ENCODE assay signal across 22 cellular contexts in the genomic region with DNA sequence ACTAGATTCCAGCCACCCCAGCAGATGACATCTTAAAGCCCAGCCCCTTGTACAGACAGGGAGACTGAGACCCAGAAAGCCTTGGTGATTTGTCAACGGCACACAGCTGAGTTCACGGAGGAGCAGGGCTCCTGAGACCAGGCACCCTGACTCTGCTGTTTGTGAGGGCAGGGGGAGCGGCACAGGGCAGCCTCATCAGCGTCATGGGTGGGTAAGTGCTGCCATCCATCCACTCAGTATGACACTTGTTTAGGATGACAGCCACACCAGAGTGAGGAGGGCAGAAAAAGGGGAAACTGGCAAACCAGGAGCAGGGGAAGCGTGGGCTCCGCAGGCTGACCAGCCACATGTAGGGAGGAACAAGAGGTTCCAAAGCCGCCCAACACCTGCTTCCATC. TPM values are rescaled to one million over a fixed set of nuclear protein-coding genes. Genes with fewer than 3 reads are reported as not detected.
DNase-seq lines count a peak whose midpoint lies in the region; ATAC-seq, FAIRE-seq and TF ChIP-seq lines count a peak whose summit lies in the region.
"Had no signal": no experiment of that assay in that cellular context is flagged by ENCODE, and none has a peak within 500 bp of the region (broad histone marks: within the 10 kb centered on the region; RNA-seq: fewer than 3 reads in every experiment).

No MANE protein-coding gene starts in this region.

- no peak overlapping the region for H3K4me3 Mint-ChIP-seq in GM23338
- H3K4me3 Mint-ChIP-seq in activated naive CD8-positive, alpha-beta T cell treated with anti-CD3 and anti-CD28 coated beads for 36 hours = no peak overlapping the region
- H3K4me3 Mint-ChIP-seq: activated CD8-positive, alpha-beta T cell treated with anti-CD3 and anti-CD28 coated beads, Interleukin-2, amount 10 ng/mL, durations not matched to agents 7 days and 5 days; activated naive CD8-positive, alpha-beta T cell; activated T-cell treated with anti-CD3 and anti-CD28 coated beads, Interleukin-2, amount 50 U/mL, for 4 hours; dendritic cell treated with granulocyte-macrophage colony-stimulating factor and Interleukin-4, amounts not matched to agents 40 ng/mL and 50 ng/mL, for 4 days had no signal

- peaks cover 65% of the 10 kb centered on the region for H3K4me1 Mint-ChIP-seq in GM23338
- H3K4me1 Mint-ChIP-seq in activated naive CD8-positive, alpha-beta T cell treated with anti-CD3 and anti-CD28 coated beads for 36 hours = no peaks in the 10 kb centered on the region

- no peak for TF ChIP-seq CTCF in GM23338 (conservative IDR thresholded peaks at IDR 0.05; ENCODE audit: low read depth in 2 of 2)
- TF ChIP-seq CTCF in stomach (IDR thresholded peaks at IDR 0.05) = no peak
- no peak for TF ChIP-seq CTCF in ascending aorta (IDR thresholded peaks at IDR 0.05)

- H3K36me3 ChIP-seq in GM23338 (ENCODE audit: insufficient read depth) = peaks cover 5% of the 10 kb centered on the region; the same call in 1 of the 2 replicates
- no peaks in the 10 kb centered on the region for H3K36me3 ChIP-seq in stomach
- H3K36me3 ChIP-seq in ascending aorta = no peaks in the 10 kb centered on the region
- H3K36me3 ChIP-seq: neutrophil had no signal

- H3K27ac Mint-ChIP-seq in GM23338 = no peak overlapping the region
- peak overlapping the region; percentile 42 for H3K27ac Mint-ChIP-seq in activated naive CD8-positive, alpha-beta T cell treated with anti-CD3 and anti-CD28 coated beads for 36 hours
- H3K27ac Mint-ChIP-seq: activated naive CD8-positive, alpha-beta T cell; dendritic cell treated with granulocyte-macrophage colony-stimulating factor and Interleukin-4, amounts not matched to agents 40 ng/mL and 50 ng/mL, for 4 days had no signal

- no peak overlapping the region for H2AFZ ChIP-seq in GM23338
- H2AFZ ChIP-seq: PC-9 had no signal

- no peak for DNase-seq in GM23338 (ENCODE audit: low spot score)
- DNase-seq in activated naive CD8-positive, alpha-beta T cell treated with anti-CD3 and anti-CD28 coated beads for 36 hours = no peak
- no peak for DNase-seq in stomach
- DNase-seq in ascending aorta (ENCODE audit: low spot score in 2 of 2) = no peak
- no peak for DNase-seq in RCC 7860 (ENCODE audit: low spot score)
- DNase-seq in GM03348 (ENCODE audit: low spot score) = no peak
- DNase-seq: activated CD8-positive, alpha-beta T cell treated with anti-CD3 and anti-CD28 coated beads, Interleukin-2, amount 10 ng/mL, durations not matched to agents 7 days and 5 days; activated T-cell treated with anti-CD3 and anti-CD28 coated beads, Interleukin-2, amount 50 U/mL, for 4 hours; DND-41; foreskin melanocyte; left colon; NCI-H1417; NCI-H774; PC-9; retina; stimulated activated CD4-positive, alpha-beta T cell treated with anti-CD3 and anti-CD28 coated beads, Interleukin-15, amount 100 ng/mL, for 24 hours; T-helper 2 cell had no signal

- 61 to 95% (median 90%) methylated on average over 6 to 7 of the region's 7 CpGs for WGBS in stomach, 5 donors

- H4K20me1 ChIP-seq in GM23338 (replicated peaks; ENCODE audit: insufficient read depth) = peaks cover 89% of the 10 kb centered on the region

- H3K79me2 ChIP-seq in GM23338 (replicated peaks; ENCODE audit: insufficient read depth) = peaks cover 99% of the 10 kb centered on the region

- H3F3A ChIP-seq in GM23338 (replicated peaks; ENCODE audit: low read depth) = peaks cover 31% of the 10 kb centered on the region

- no peak overlapping the region for H3K4me2 ChIP-seq in GM23338
- H3K4me2 ChIP-seq: PC-9 had no signal

- ATAC-seq in GM23338 = no peak
- ATAC-seq in GM21423 (IDR thresholded peaks at IDR 0.05; ENCODE audit: unreplicated experiment) = no peak
- ATAC-seq: activated CD8-positive, alpha-beta T cell treated with anti-CD3 and anti-CD28 coated beads, Interleukin-2, amount 10 ng/mL, durations not matched to agents 7 days and 5 days; activated T-cell treated with anti-CD3 and anti-CD28 coated beads, Interleukin-2, amount 50 U/mL, for 4 hours; left colon had no signal

- no peak for FAIRE-seq in RCC 7860 (lab: Jason Lieb, UNC)

- H3K27ac ChIP-seq in GM23338 (ENCODE audit: low read depth) = peak overlapping the region; percentile 80
- H3K27ac ChIP-seq in layer of hippocampus (ENCODE audit: low read depth, low read length) = peak overlapping the region; percentile 30
- H3K27ac ChIP-seq in stomach = peak overlapping the region in 3 of 5 donors; percentile 29 to 67 (median 39)
- no peak overlapping the region for H3K27ac ChIP-seq in ascending aorta
- H3K27ac ChIP-seq: neutrophil, PC-9 had no signal

- H3K27me3 ChIP-seq in GM23338 (ENCODE audit: insufficient read depth) (no peaks in the 10 kb centered on the region), layer of hippocampus (ENCODE audit: control insufficient read depth, insufficient read depth, low read length) (no peaks in the 10 kb centered on the region), stomach (no peaks in the 10 kb centered on the region), ascending aorta (no peaks in the 10 kb centered on the region)

- no peaks in the 10 kb centered on the region for H3K9me2 ChIP-seq in GM23338 (ENCODE audit: insufficient read depth)

- H3K27me3 Mint-ChIP-seq in GM23338 (ENCODE audit: insufficient read depth, low read depth, poor library complexity) = peaks cover 15% of the 10 kb centered on the region
- H3K27me3 Mint-ChIP-seq in activated naive CD8-positive, alpha-beta T cell treated with anti-CD3 and anti-CD28 coated beads for 36 hours = no peaks in the 10 kb centered on the region
- H3K27me3 Mint-ChIP-seq: activated naive CD8-positive, alpha-beta T cell had no signal

- no peak for TF ChIP-seq POLR2A in stomach (IDR thresholded peaks at IDR 0.05)

- no peaks in the 10 kb centered on the region for H3K9me3 Mint-ChIP-seq in GM23338
- no peaks in the 10 kb centered on the region for H3K9me3 Mint-ChIP-seq in activated naive CD8-positive, alpha-beta T cell treated with anti-CD3 and anti-CD28 coated beads for 36 hours
- H3K9me3 Mint-ChIP-seq: activated T-cell treated with anti-CD3 and anti-CD28 coated beads, Interleukin-2, amount 50 U/mL, for 4 hours; dendritic cell treated with granulocyte-macrophage colony-stimulating factor and Interleukin-4, amounts not matched to agents 40 ng/mL and 50 ng/mL, for 4 days had no signal

- no peaks in the 10 kb centered on the region for H3K9me3 ChIP-seq in stomach
- H3K9me3 ChIP-seq in ascending aorta = no peaks in the 10 kb centered on the region
- H3K9me3 ChIP-seq: neutrophil had no signal

- intact Hi-C loops in stomach (cut with DNase I; ENCODE audit: low total_unique reads) = no loop called here
- intact Hi-C loops in ascending aorta (cut with DNase I) = no loop called here

- H3K4me1 ChIP-seq in GM23338 (ENCODE audit: insufficient read depth) (peaks cover 40% of the 10 kb centered on the region), stomach (peaks cover 0 to 33% (median 5%) of the 10 kb centered on the region in 4 donors), ascending aorta (no peaks in the 10 kb centered on the region)

- H3K4me3 ChIP-seq in GM23338 (no peak overlapping the region), stomach (no peak overlapping the region), ascending aorta (no peak overlapping the region)
- H3K4me3 ChIP-seq: PC-9 had no signal

- peaks cover 66% of the 10 kb centered on the region for H3K36me3 Mint-ChIP-seq in GM23338 (ENCODE audit: low read depth)
- H3K36me3 Mint-ChIP-seq in activated naive CD8-positive, alpha-beta T cell treated with anti-CD3 and anti-CD28 coated beads for 36 hours = no peaks in the 10 kb centered on the region
- H3K36me3 Mint-ChIP-seq: activated naive CD8-positive, alpha-beta T cell had no signal

- TF ChIP-seq EP300 in stomach (IDR thresholded peaks at IDR 0.05) = no peak

TF ChIP-seq in GM23338, 12 proteins besides CTCF, POLR2A, EP300 and RAD21:
- TF ChIP-seq JUNB (IDR thresholded peaks at IDR 0.05; ENCODE audit: unreplicated experiment) = no peak
- no peak for TF ChIP-seq STAT1 (IDR thresholded peaks at IDR 0.05; ENCODE audit: unreplicated experiment)

RNA-seq across cellular contexts. Expression of a gene that starts 20.0 kb away (rescaled TPM):
- total RNA-seq in GM23338 (2014; rRNA removed; shearing (Covaris generic)) = 36.9 and 53.3 TPM in 2 replicates
- polyA plus RNA-seq in GM23338 (2016; fragmentation: Nextera tagmentation; extraction: Ambion mirVana) (171 and 179 TPM in 2 replicates), stomach (10 to 100 TPM in 2 of 3 donors, 1 to 10 TPM in 1; 9.5 to 18.8 (median 17.0) TPM)
- not detected for total RNA-seq in activated naive CD8-positive, alpha-beta T cell treated with anti-CD3 and anti-CD28 coated beads for 36 hours
- total RNA-seq in stomach (10 to 100 TPM in 1 of 5 donors, 1 to 10 TPM in 4; 2.3 to 38.8 (median 8.7) TPM), ascending aorta (not detected)
- total RNA-seq: activated CD8-positive, alpha-beta T cell treated with anti-CD3 and anti-CD28 coated beads, Interleukin-2, amount 10 ng/mL, durations not matched to agents 7 days and 5 days had no signal

Comparison
In these comparisons a context has a peak if more than half of its experiments do, and no peak if none do; other contexts are left out.
1. H3K27ac ChIP-seq: peak in GM23338 (single experiment), layer of hippocampus (single experiment) and stomach (3 of 5); none in ascending aorta (0 of 2).